Comparison of ENCODE assay signal across 8 cellular contexts in the genomic region with DNA sequence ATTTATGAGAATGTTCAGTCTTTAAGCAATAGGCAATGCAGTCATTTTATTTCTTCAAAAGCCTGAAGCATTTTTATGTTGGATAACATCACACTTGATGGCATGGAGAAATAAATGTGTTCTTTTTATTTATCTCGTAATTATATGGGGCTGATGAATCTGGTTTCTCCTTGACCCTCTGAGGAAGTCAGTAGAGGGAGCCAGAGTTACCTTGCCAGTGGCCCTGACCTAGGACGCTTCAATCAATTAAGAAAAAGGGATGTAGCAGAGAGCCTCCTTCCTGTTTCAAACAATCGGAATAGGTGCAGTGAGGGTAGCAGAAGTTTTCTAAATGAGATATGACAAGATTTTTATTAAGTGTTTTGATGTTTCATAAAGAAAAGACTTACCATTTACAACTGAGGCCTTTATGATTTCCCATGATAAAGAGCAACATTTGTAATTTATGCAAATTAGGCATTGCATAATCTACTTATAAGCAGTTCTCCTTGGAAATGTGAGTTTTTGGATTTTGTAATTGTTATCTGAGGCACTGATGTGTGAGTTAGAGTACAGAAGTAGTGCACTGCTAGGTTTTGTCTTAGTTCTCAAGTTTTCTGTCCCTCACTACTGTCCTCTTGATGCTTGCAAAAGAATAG.
DNase-seq lines count a peak whose midpoint lies in the region; ATAC-seq and TF ChIP-seq lines count a peak whose summit lies in the region.

No MANE protein-coding gene starts in this region.

- H3K9me3 ChIP-seq in neutrophil (no peaks in the 10 kb centered on the region), gastrocnemius medialis (no peaks in the 10 kb centered on the region), stomach (no peaks in the 10 kb centered on the region)

- intact Hi-C loops in gastrocnemius medialis (cut with DNase I; ENCODE audit: low total_unique reads) = no loop called here
- intact Hi-C loops in stomach (cut with DNase I; ENCODE audit: low total_unique reads) = no loop called here

- H3K27me3 ChIP-seq in neutrophil (no peaks in the 10 kb centered on the region), gastrocnemius medialis (no peaks in the 10 kb centered on the region), stomach (no peaks in the 10 kb centered on the region)

- no peak for TF ChIP-seq POLR2A in gastrocnemius medialis (IDR thresholded peaks at IDR 0.05)
- no peak for TF ChIP-seq POLR2A in stomach (IDR thresholded peaks at IDR 0.05)

- peak; percentile 26 for DNase-seq in A172 (ENCODE audit: low spot score)
- DNase-seq in NCI-H69 (lab: John Stamatoyannopoulos, UW) = peak; percentile 56
- DNase-seq in dermis blood vessel endothelial cell = peak; percentile 50
- DNase-seq in OCI-M2 (lab: John Stamatoyannopoulos, UW; ENCODE audit: unreplicated experiment) = no peak
- DNase-seq in gastrocnemius medialis = no peak
- DNase-seq in stomach = no peak

- peak overlapping the region in 1 of 2 experiments; percentile 4 for H3K4me3 ChIP-seq in neutrophil (ENCODE audit: low read depth in 1 of 2, low read length in 1 of 2)
- H3K4me3 ChIP-seq in gastrocnemius medialis = no peak overlapping the region
- no peak overlapping the region for H3K4me3 ChIP-seq in stomach

- no peak for TF ChIP-seq EP300 in stomach (IDR thresholded peaks at IDR 0.05)

- peak; percentile 41 for ATAC-seq in GM18868 (IDR thresholded peaks at IDR 0.05; ENCODE audit: unreplicated experiment)
- no peak for ATAC-seq in gastrocnemius medialis

- in situ Hi-C loops in gastrocnemius medialis (cut with MboI; ENCODE audit: low sequenced_read_pairs in 4 of 4) = no loop called here

- H3K27ac ChIP-seq in neutrophil (peak overlapping the region; percentile 57), gastrocnemius medialis (no peak overlapping the region), stomach (no peak overlapping the region)

- H3K36me3 ChIP-seq in neutrophil = no peaks in the 10 kb centered on the region
- H3K36me3 ChIP-seq in gastrocnemius medialis = no peaks in the 10 kb centered on the region
- H3K36me3 ChIP-seq in stomach = no peaks in the 10 kb centered on the region

- WGBS in stomach, 5 donors = 41 to 58% (median 52%) methylated on average over 3 of the region's 3 CpGs

- TF ChIP-seq CTCF in neutrophil (IDR thresholded peaks at IDR 0.05) (no peak), gastrocnemius medialis (IDR thresholded peaks at IDR 0.05 in 4 of 5, conservative IDR thresholded peaks at IDR 0.05 in 1 of 5) (peak in 1 of 5 experiments; percentile 34), stomach (IDR thresholded peaks at IDR 0.05) (peak in 2 of 7 experiments; percentile 5 to 27)

- H3K4me1 ChIP-seq in neutrophil (ENCODE audit: control insufficient read depth in 1 of 2, insufficient read depth in 1 of 2, low read depth in 1 of 2, low read length in 1 of 2) (peaks cover 20 to 25% of the 10 kb centered on the region in 2 experiments), gastrocnemius medialis (no peaks in the 10 kb centered on the region), stomach (no peaks in the 10 kb centered on the region)

Comparison
In these comparisons a context has a peak if more than half of its experiments do, and no peak if none do; other contexts are left out.
1. DNase-seq: peak in A172 (single experiment), NCI-H69 (single experiment) and dermis blood vessel endothelial cell (single experiment); none in OCI-M2 (single experiment), gastrocnemius medialis (0 of 2) and stomach (single experiment).